Comparison of ENCODE assay signal across 8 cellular contexts in genomic region chr1:226424228-226425003, GRCh38. TPM values are rescaled to one million over a fixed set of nuclear protein-coding genes. Genes with fewer than 3 reads are reported as not detected.
A peak's percentile ranks its signal among the peaks of the same experiment; 100 is the strongest.
DNase-seq lines count a peak whose midpoint lies in the region; ATAC-seq and TF ChIP-seq lines count a peak whose summit lies in the region.

No MANE protein-coding gene starts in this region.

- H3K9me2 ChIP-seq in Loucy (replicated peaks; ENCODE audit: low read depth, low read length), result no peaks in the 10 kb centered on the region

- 51% methylated on average over 8 of the region's 8 CpGs for WGBS in esophagus muscularis mucosa

- TF ChIP-seq EP300 in esophagus muscularis mucosa (IDR thresholded peaks at IDR 0.05), result no peak

- DNase-seq in ACHN (peak; percentile 24), GDM1 (lab: John Stamatoyannopoulos, UW) (peak; percentile 5), SK-N-DZ (ENCODE audit: low spot score) (peak; percentile 55), esophagus muscularis mucosa (ENCODE audit: extremely low spot score) (no peak), neural crest cell (ENCODE audit: low read depth, low spot score) (no peak), posterior vena cava (ENCODE audit: low spot score) (no peak)

- H4K20me1 ChIP-seq in Loucy (ENCODE audit: insufficient read depth, low read length, poor library complexity, severe bottlenecking), result no peaks in the 10 kb centered on the region

- H3K27me3 Mint-ChIP-seq in neural crest cell (ENCODE audit: low read depth), result no peaks in the 10 kb centered on the region

- no peak for ATAC-seq in GM21526 (IDR thresholded peaks at IDR 0.05; ENCODE audit: low FRiP score, unreplicated experiment)

- peaks cover 26% of the 10 kb centered on the region for H3K4me1 Mint-ChIP-seq in neural crest cell

- no peak for TF ChIP-seq POLR2A in esophagus muscularis mucosa (IDR thresholded peaks at IDR 0.05; ENCODE audit: low read depth)

- H3K27ac Mint-ChIP-seq in neural crest cell (ENCODE audit: unreplicated experiment), result no peak overlapping the region

- no peaks in the 10 kb centered on the region for H3K36me3 Mint-ChIP-seq in neural crest cell (ENCODE audit: low read depth)

- H3K36me3 ChIP-seq in Loucy (ENCODE audit: insufficient read depth, low read length) (no peaks in the 10 kb centered on the region), esophagus muscularis mucosa (no peaks in the 10 kb centered on the region)

- no peaks in the 10 kb centered on the region for H3K27me3 ChIP-seq in Loucy (ENCODE audit: insufficient read depth, low read length, poor library complexity, severe bottlenecking)
- no peaks in the 10 kb centered on the region for H3K27me3 ChIP-seq in esophagus muscularis mucosa

- H3K9me3 Mint-ChIP-seq in neural crest cell, result no peaks in the 10 kb centered on the region

- peak; percentile 92 for TF ChIP-seq CTCF in Loucy (conservative IDR thresholded peaks at IDR 0.05; ENCODE audit: low read length)
- peak; percentile 56 to 70 (median 69) for TF ChIP-seq CTCF in esophagus muscularis mucosa (IDR thresholded peaks at IDR 0.05)
- peak; percentile 64 for TF ChIP-seq CTCF in neural crest cell (conservative IDR thresholded peaks at IDR 0.05)

- H3K9me3 ChIP-seq in Loucy (ENCODE audit: insufficient read depth, low read depth, low read length), result no peaks in the 10 kb centered on the region
- no peaks in the 10 kb centered on the region for H3K9me3 ChIP-seq in esophagus muscularis mucosa

- H3K4me1 ChIP-seq in Loucy (ENCODE audit: insufficient read depth, low read length, poor library complexity, severe bottlenecking) (peaks cover 35% of the 10 kb centered on the region), esophagus muscularis mucosa (peaks cover 0 to 18% (median 13%) of the 10 kb centered on the region in 4 donors)

- H3K9ac ChIP-seq in Loucy (ENCODE audit: low read depth, low read length, poor library complexity, severe bottlenecking), result peak overlapping the region; percentile 75

- in situ Hi-C loops in ACHN (cut with HindIII; ENCODE audit: low pct_ligation_motif_present, low pct_unique_long_range_greater_than_20kb, low sequenced_read_pairs), result no loop called here

- H3K4me3 Mint-ChIP-seq in neural crest cell, result no peak overlapping the region

- intact Hi-C loops in esophagus muscularis mucosa (cut with DNase I), result loop anchor here (5.0 kb wide), 1 partner anchor 188 kb away; no protein-coding TSS in a partner anchor
- intact Hi-C loops in posterior vena cava (cut with DNase I), result no loop called here

- H3K4me2 ChIP-seq in Loucy (ENCODE audit: low read depth, low read length, poor library complexity, severe bottlenecking), result peak overlapping the region; percentile 86

- H3K4me3 ChIP-seq in Loucy (ENCODE audit: low read length, poor library complexity, severe bottlenecking) (peak overlapping the region; percentile 74), esophagus muscularis mucosa (no peak overlapping the region)

- H3K79me2 ChIP-seq in Loucy (ENCODE audit: insufficient read depth, low read length), result no peaks in the 10 kb centered on the region

- no peak overlapping the region for H3K27ac ChIP-seq in esophagus muscularis mucosa (replicated peaks in 1 of 4)

- peaks cover 15% of the 10 kb centered on the region for H3F3A ChIP-seq in Loucy (ENCODE audit: low read depth)

- H2AFZ ChIP-seq in Loucy (ENCODE audit: low read length), result no peak overlapping the region

RNA-seq across cellular contexts. Expression of gene PARP1, which starts 16.5 kb away (rescaled TPM):
- 181 and 222 TPM in 2 replicates for polyA plus RNA-seq in SK-N-DZ (2014; cell fraction: cytosol; rRNA removed)
- polyA plus RNA-seq in SK-N-DZ (2014; cell fraction: nucleus; rRNA removed), result 96.2 and 100 TPM in 2 replicates
- total RNA-seq in esophagus muscularis mucosa (100 to 1,000 TPM; 103 to 136 (median 108) TPM), neural crest cell (313 and 329 TPM in 2 replicates), posterior vena cava (10 to 100 TPM; 41.1 to 45.6 TPM)

Comparison
In these comparisons a context has a peak if more than half of its experiments do, and no peak if none do; other contexts are left out.
1. DNase-seq: peak in ACHN (single experiment), GDM1 (single experiment) and SK-N-DZ (single experiment); none in esophagus muscularis mucosa (single experiment), neural crest cell (single experiment) and posterior vena cava (single experiment).
2. Peak in every context shown above with its lines, with median percentiles within 50 percentile points of each other: CTCF ChIP-seq.